ENCODE assay signal across 27 cellular contexts in the genomic region with DNA sequence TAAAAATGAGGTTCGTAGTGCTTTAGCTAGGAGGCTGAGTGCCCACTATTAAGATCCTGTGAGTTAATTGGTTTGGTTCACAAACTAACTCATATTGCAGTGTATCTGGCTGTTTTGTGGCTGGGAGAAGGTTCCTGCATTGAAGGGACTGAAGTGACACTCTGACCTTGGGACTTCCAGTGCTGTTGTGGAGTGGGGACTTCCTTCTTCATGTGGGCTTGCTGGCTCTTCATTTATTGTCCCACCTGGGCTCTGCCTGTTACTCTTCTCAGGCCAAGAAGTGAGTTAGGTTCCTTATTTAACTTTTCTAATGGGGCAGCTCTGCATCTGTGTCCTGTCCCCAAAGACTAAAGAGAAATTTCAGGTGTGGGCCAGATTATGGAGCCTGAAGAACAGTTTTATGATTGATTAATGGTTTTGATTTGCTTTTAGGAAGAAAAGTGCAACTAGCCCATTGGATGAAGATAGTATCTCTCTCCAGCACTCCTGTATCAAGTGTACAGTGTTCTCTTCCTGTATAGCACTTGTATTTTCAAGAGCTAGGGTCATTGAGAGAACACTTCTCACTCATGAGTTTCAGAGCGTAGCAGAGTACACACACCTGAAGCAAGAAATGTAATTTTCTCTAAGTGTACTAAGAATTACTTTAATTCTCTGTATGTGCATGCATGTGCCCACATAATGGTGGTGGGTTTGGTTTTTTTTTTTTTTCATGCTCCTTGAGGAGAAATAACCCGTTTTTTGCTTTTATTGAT. TPM values are rescaled to one million over a fixed set of nuclear protein-coding genes. Genes with fewer than 3 reads are reported as not detected.
DNase-seq lines count a peak whose midpoint lies in the region; ATAC-seq and TF ChIP-seq lines count a peak whose summit lies in the region.
"Had no signal": no experiment of that assay in that cellular context is flagged by ENCODE, and none has a peak within 500 bp of the region (broad histone marks: within the 10 kb centered on the region; RNA-seq: fewer than 3 reads in every experiment).

No MANE protein-coding gene starts in this region.

- no peak overlapping the region for H3K27ac ChIP-seq in neural progenitor cell
- H3K27ac ChIP-seq in naive thymus-derived CD4-positive, alpha-beta T cell (ENCODE audit: low read depth, low read length) = no peak overlapping the region
- H3K27ac ChIP-seq: PC-9 had no signal

- H3K27me3 ChIP-seq in Loucy (ENCODE audit: insufficient read depth, low read length, poor library complexity, severe bottlenecking) (no peaks in the 10 kb centered on the region), neural progenitor cell (peaks cover 55% of the 10 kb centered on the region)
- no peaks in the 10 kb centered on the region for H3K27me3 ChIP-seq in naive thymus-derived CD4-positive, alpha-beta T cell (ENCODE audit: control insufficient read depth in 2 of 2, insufficient read depth in 2 of 2, low read length in 2 of 2)
- H3K27me3 ChIP-seq: gastrocnemius medialis had no signal

- peaks cover 8% of the 10 kb centered on the region for H4K20me1 ChIP-seq in Loucy (ENCODE audit: insufficient read depth, low read length, poor library complexity, severe bottlenecking)
- peaks cover 89% of the 10 kb centered on the region for H4K20me1 ChIP-seq in neural progenitor cell (ENCODE audit: low read depth)

- no peak overlapping the region for H3K9ac ChIP-seq in Loucy (ENCODE audit: low read depth, low read length, poor library complexity, severe bottlenecking)
- H3K9ac ChIP-seq in neural progenitor cell = no peak overlapping the region

- no peaks in the 10 kb centered on the region for H3F3A ChIP-seq in Loucy (ENCODE audit: low read depth)
- peaks cover 3% of the 10 kb centered on the region for H3F3A ChIP-seq in neural progenitor cell (ENCODE audit: low read depth)

- H3K4me2 ChIP-seq in Loucy (ENCODE audit: low read depth, low read length, poor library complexity, severe bottlenecking) (peak overlapping the region; percentile 5), neural progenitor cell (no peak overlapping the region)
- H3K4me2 ChIP-seq: PC-9 had no signal

- H3K27ac Mint-ChIP-seq in neural progenitor cell = peak overlapping the region; percentile 34
- no peak overlapping the region for H3K27ac Mint-ChIP-seq in naive thymus-derived CD4-positive, alpha-beta T cell
- H3K27ac Mint-ChIP-seq: activated naive CD4-positive, alpha-beta T cell treated with anti-CD3 and anti-CD28 coated beads, Interleukin-2, amount 50 U/mL, for 24 hours; activated T-cell treated with anti-CD3 and anti-CD28 coated beads, Interleukin-2, amount 50 U/mL, for 72 hours; B cell; T-cell had no signal

- H3K4me3 Mint-ChIP-seq in neural progenitor cell = no peak overlapping the region
- no peak overlapping the region for H3K4me3 Mint-ChIP-seq in naive thymus-derived CD4-positive, alpha-beta T cell
- H3K4me3 Mint-ChIP-seq: activated naive CD4-positive, alpha-beta T cell treated with anti-CD3 and anti-CD28 coated beads, Interleukin-2, amount 50 U/mL, for 24 hours; activated T-cell treated with anti-CD3 and anti-CD28 coated beads, Interleukin-2, amount 50 U/mL, for 72 hours; B cell; naive B cell; T-cell had no signal

- no peak for ATAC-seq in GM19328 (IDR thresholded peaks at IDR 0.05; ENCODE audit: unreplicated experiment)
- no peak for ATAC-seq in naive thymus-derived CD4-positive, alpha-beta T cell
- ATAC-seq: activated T-cell treated with anti-CD3 and anti-CD28 coated beads, Interleukin-2, amount 50 U/mL, for 72 hours; esophagus mucosa; gastrocnemius medialis; right cardiac atrium; T-cell had no signal

- H3K79me2 ChIP-seq in Loucy (ENCODE audit: insufficient read depth, low read length) = peaks cover 96% of the 10 kb centered on the region
- no peaks in the 10 kb centered on the region for H3K79me2 ChIP-seq in neural progenitor cell (ENCODE audit: low read depth)

- no peaks in the 10 kb centered on the region for H3K9me2 ChIP-seq in Loucy (replicated peaks; ENCODE audit: low read depth, low read length)

- DNase-seq in NCI-H1436 treated with DMSO at 0.1 percent for 48 hours (lab: John Stamatoyannopoulos, UW) (peak; percentile 12), NCI-H1436 (lab: John Stamatoyannopoulos, UW) (no peak), NCI-H510A (lab: John Stamatoyannopoulos, UW) (peak; percentile 18), neural progenitor cell (ENCODE audit: low spot score) (no peak), midbrain (lab: John Stamatoyannopoulos, UW) (no peak)
- no peak for DNase-seq in naive thymus-derived CD4-positive, alpha-beta T cell
- DNase-seq: activated CD4-positive, alpha-beta T cell treated with anti-CD3 and anti-CD28 coated beads for 4 hours; activated T-cell treated with anti-CD3 and anti-CD28 coated beads, Interleukin-2, amount 50 U/mL, for 72 hours; Caco-2; cerebellar nuclear complex; effector CD4-positive, alpha-beta T cell; gastrocnemius medialis; KBM-7; kidney; mammary epithelial cell; naive B cell; NCI-H526 treated with DMSO at 0.1 percent for 48 hours; PC-9; right cardiac atrium; SHP77 treated with DMSO at 0.1 percent for 48 hours; stimulated activated CD4-positive, alpha-beta T cell treated with anti-CD3 and anti-CD28 coated beads, Interleukin-12 subunit alpha, Interleukin-12 subunit beta, amount 100 ng/mL, for 4 hours; T-cell had no signal

- CTCF ChIA-PET in naive thymus-derived CD4-positive, alpha-beta T cell (lab: Charles Lee) = no interaction called here

- H3K4me1 Mint-ChIP-seq in neural progenitor cell = peaks cover 57% of the 10 kb centered on the region
- peaks cover 0 to 11% (median 0%) of the 10 kb centered on the region in 7 donors for H3K4me1 Mint-ChIP-seq in naive thymus-derived CD4-positive, alpha-beta T cell
- H3K4me1 Mint-ChIP-seq: activated naive CD4-positive, alpha-beta T cell treated with anti-CD3 and anti-CD28 coated beads, Interleukin-2, amount 50 U/mL, for 24 hours had no signal

- no peaks in the 10 kb centered on the region for H3K36me3 Mint-ChIP-seq in neural progenitor cell
- no peaks in the 10 kb centered on the region for H3K36me3 Mint-ChIP-seq in naive thymus-derived CD4-positive, alpha-beta T cell
- H3K36me3 Mint-ChIP-seq: activated naive CD4-positive, alpha-beta T cell treated with anti-CD3 and anti-CD28 coated beads, Interleukin-2, amount 50 U/mL, for 24 hours; naive B cell; T-cell had no signal

- TF ChIP-seq CTCF in Loucy (conservative IDR thresholded peaks at IDR 0.05; ENCODE audit: low read length) (no peak), neural progenitor cell (IDR thresholded peaks at IDR 0.05) (no peak)

- peaks cover 42% of the 10 kb centered on the region for H3K4me1 ChIP-seq in Loucy (ENCODE audit: insufficient read depth, low read length, poor library complexity, severe bottlenecking)
- H3K4me1 ChIP-seq in neural progenitor cell = peaks cover 17% of the 10 kb centered on the region
- H3K4me1 ChIP-seq in naive thymus-derived CD4-positive, alpha-beta T cell (ENCODE audit: control insufficient read depth in 2 of 2, insufficient read depth in 2 of 2, low read length in 2 of 2) = no peaks in the 10 kb centered on the region
- H3K4me1 ChIP-seq: Caco-2 had no signal

- intact Hi-C loops in naive thymus-derived CD4-positive, alpha-beta T cell (cut with micrococcal nuclease) = no loop called here

- POLR2A ChIA-PET in naive thymus-derived CD4-positive, alpha-beta T cell (lab: Charles Lee) = no interaction called here

- H3K36me3 ChIP-seq in Loucy (ENCODE audit: insufficient read depth, low read length) = no peaks in the 10 kb centered on the region
- no peaks in the 10 kb centered on the region for H3K36me3 ChIP-seq in neural progenitor cell
- no peaks in the 10 kb centered on the region for H3K36me3 ChIP-seq in naive thymus-derived CD4-positive, alpha-beta T cell (ENCODE audit: control insufficient read depth in 2 of 3, insufficient read depth in 3 of 3, low read length in 3 of 3)
- H3K36me3 ChIP-seq: gastrocnemius medialis had no signal

- H3K27me3 Mint-ChIP-seq in neural progenitor cell (ENCODE audit: insufficient read depth, low read depth) = peaks cover 2% of the 10 kb centered on the region
- peaks cover 0 to 3% (median 0%) of the 10 kb centered on the region in 5 donors for H3K27me3 Mint-ChIP-seq in naive thymus-derived CD4-positive, alpha-beta T cell
- H3K27me3 Mint-ChIP-seq: activated naive CD4-positive, alpha-beta T cell treated with anti-CD3 and anti-CD28 coated beads, Interleukin-2, amount 50 U/mL, for 24 hours; B cell; naive B cell had no signal

- no peaks in the 10 kb centered on the region for H3K9me3 Mint-ChIP-seq in neural progenitor cell
- H3K9me3 Mint-ChIP-seq in naive thymus-derived CD4-positive, alpha-beta T cell = no peaks in the 10 kb centered on the region
- H3K9me3 Mint-ChIP-seq: activated naive CD4-positive, alpha-beta T cell treated with anti-CD3 and anti-CD28 coated beads, Interleukin-2, amount 50 U/mL, for 24 hours; activated T-cell treated with anti-CD3 and anti-CD28 coated beads, Interleukin-2, amount 50 U/mL, for 72 hours; naive B cell; T-cell had no signal

- no peak overlapping the region for H3K4me3 ChIP-seq in Loucy (ENCODE audit: low read length, poor library complexity, severe bottlenecking)
- no peak overlapping the region for H3K4me3 ChIP-seq in neural progenitor cell
- no peak overlapping the region for H3K4me3 ChIP-seq in naive thymus-derived CD4-positive, alpha-beta T cell (ENCODE audit: low read length)
- H3K4me3 ChIP-seq: gastrocnemius medialis, PC-9 had no signal

- no peaks in the 10 kb centered on the region for H3K9me3 ChIP-seq in Loucy (ENCODE audit: insufficient read depth, low read depth, low read length)
- no peaks in the 10 kb centered on the region for H3K9me3 ChIP-seq in neural progenitor cell (ENCODE audit: low read depth)
- no peaks in the 10 kb centered on the region for H3K9me3 ChIP-seq in naive thymus-derived CD4-positive, alpha-beta T cell (ENCODE audit: control insufficient read depth in 2 of 3, low read length in 3 of 3)
- H3K9me3 ChIP-seq: Caco-2, gastrocnemius medialis had no signal

- no peak overlapping the region for H2AFZ ChIP-seq in Loucy (ENCODE audit: low read length)
- H2AFZ ChIP-seq in neural progenitor cell (replicated peaks) = no peak overlapping the region
- H2AFZ ChIP-seq: PC-9 had no signal

RNA-seq across cellular contexts. Expression of a gene that starts 54.8 kb away (rescaled TPM):
- total RNA-seq in neural progenitor cell (ENCODE audit: low replicate concordance) = 47.1 and 50.0 TPM in 2 replicates
- total RNA-seq in naive thymus-derived CD4-positive, alpha-beta T cell = 10 to 100 TPM in 1 of 5 experiments, 1 to 10 TPM in 4; 4.0 to 31.7 (median 5.1) TPM
- polyA plus RNA-seq in naive thymus-derived CD4-positive, alpha-beta T cell = under 1 TPM; 0.40 to 0.55 TPM
- total RNA-seq: PC-9 had no signal

Comparison
In these comparisons a context has a peak if more than half of its experiments do, and no peak if none do; other contexts are left out.
1. DNase-seq: peak in NCI-H1436 treated with DMSO at 0.1 percent for 48 hours (single experiment) and NCI-H510A (single experiment); none in NCI-H1436 (single experiment), neural progenitor cell (single experiment), midbrain (single experiment) and naive thymus-derived CD4-positive, alpha-beta T cell (0 of 9).